Comparison of ENCODE assay signal across 24 cellular contexts in genomic region chr7:69199048-69199447, GRCh38.
DNase-seq lines count a peak whose midpoint lies in the region; ATAC-seq and FAIRE-seq lines count a peak whose summit lies in the region.
"Had no signal": no experiment of that assay in that cellular context is flagged by ENCODE, and none has a peak within 500 bp of the region (broad histone marks: within the 10 kb centered on the region; RNA-seq: fewer than 3 reads in every experiment).

No MANE protein-coding gene starts in this region.

- H3K4me3 Mint-ChIP-seq in activated naive CD4-positive, alpha-beta T cell treated with anti-CD3 and anti-CD28 coated beads, Interleukin-2, amount 50 U/mL, for 24 hours: no peak overlapping the region
- no peak overlapping the region for H3K4me3 Mint-ChIP-seq in activated naive CD4-positive, alpha-beta T cell treated with anti-CD3 and anti-CD28 coated beads for 36 hours
- H3K4me3 Mint-ChIP-seq in activated T-helper 17 cell treated with anti-CD3 and anti-CD28 coated beads, Interleukin-2, amount 50 U/mL, for 72 hours: no peak overlapping the region
- no peak overlapping the region for H3K4me3 Mint-ChIP-seq in stimulated activated effector memory CD8-positive, alpha-beta T cell treated with anti-CD3 and anti-CD28 coated beads, Interleukin-12 subunit alpha, Interleukin-12 subunit beta, amount 100 ng/mL, for 72 hours
- H3K4me3 Mint-ChIP-seq: activated T-cell treated with anti-CD3 and anti-CD28 coated beads, Interleukin-2, amount 50 U/mL, for 4 hours; HFFc6; neural crest cell had no signal

- peaks cover 25% of the 10 kb centered on the region for H3K4me1 Mint-ChIP-seq in activated naive CD4-positive, alpha-beta T cell treated with anti-CD3 and anti-CD28 coated beads, Interleukin-2, amount 50 U/mL, for 24 hours
- peaks cover 14% of the 10 kb centered on the region for H3K4me1 Mint-ChIP-seq in activated naive CD4-positive, alpha-beta T cell treated with anti-CD3 and anti-CD28 coated beads for 36 hours (ENCODE audit: low read depth)
- peaks cover 7% of the 10 kb centered on the region for H3K4me1 Mint-ChIP-seq in activated T-helper 17 cell treated with anti-CD3 and anti-CD28 coated beads, Interleukin-2, amount 50 U/mL, for 72 hours
- H3K4me1 Mint-ChIP-seq in stimulated activated effector memory CD8-positive, alpha-beta T cell treated with anti-CD3 and anti-CD28 coated beads, Interleukin-12 subunit alpha, Interleukin-12 subunit beta, amount 100 ng/mL, for 72 hours: peaks cover 15% of the 10 kb centered on the region
- H3K4me1 Mint-ChIP-seq: neural crest cell had no signal

- no peaks in the 10 kb centered on the region for H3K36me3 Mint-ChIP-seq in activated naive CD4-positive, alpha-beta T cell treated with anti-CD3 and anti-CD28 coated beads, Interleukin-2, amount 50 U/mL, for 24 hours
- peaks cover 9% of the 10 kb centered on the region for H3K36me3 Mint-ChIP-seq in activated naive CD4-positive, alpha-beta T cell treated with anti-CD3 and anti-CD28 coated beads for 36 hours (ENCODE audit: low read depth)
- H3K36me3 Mint-ChIP-seq in activated T-helper 17 cell treated with anti-CD3 and anti-CD28 coated beads, Interleukin-2, amount 50 U/mL, for 72 hours (ENCODE audit: low read depth): no peaks in the 10 kb centered on the region
- no peaks in the 10 kb centered on the region for H3K36me3 Mint-ChIP-seq in stimulated activated effector memory CD8-positive, alpha-beta T cell treated with anti-CD3 and anti-CD28 coated beads, Interleukin-12 subunit alpha, Interleukin-12 subunit beta, amount 100 ng/mL, for 72 hours

- no peak for DNase-seq in activated naive CD4-positive, alpha-beta T cell treated with anti-CD3 and anti-CD28 coated beads for 36 hours
- peak; percentile 3 for DNase-seq in KG1 (lab: John Stamatoyannopoulos, UW)
- DNase-seq in stimulated activated effector memory CD8-positive, alpha-beta T cell treated with anti-CD3 and anti-CD28 coated beads, Interleukin-12 subunit alpha, Interleukin-12 subunit beta, amount 100 ng/mL, for 72 hours (ENCODE audit: low spot score in 2 of 2): no peak
- no peak for DNase-seq in medulla oblongata (ENCODE audit: extremely low spot score)
- DNase-seq in urothelium cell line (ENCODE audit: low spot score): no peak
- DNase-seq: activated CD4-positive, alpha-beta T cell treated with anti-CD3 and anti-CD28 coated beads for 1 hour; activated T-cell treated with anti-CD3 and anti-CD28 coated beads, Interleukin-2, amount 50 U/mL, for 4 hours; anterior cingulate cortex; cerebellar nuclear complex; effector CD8-positive, alpha-beta T cell; GDM1; glutamatergic neuron; HFFc6; NCI-H2081 treated with DMSO at 0.1 percent for 48 hours; NCI-H524 treated with DMSO at 0.1 percent for 48 hours; SJCRH30; stimulated activated CD4-positive, alpha-beta T cell treated with anti-CD3 and anti-CD28 coated beads, Interleukin-15, amount 100 ng/mL, for 24 hours; T-helper 9 cell had no signal

- intact Hi-C loops in activated naive CD4-positive, alpha-beta T cell treated with anti-CD3 and anti-CD28 coated beads for 36 hours (cut with micrococcal nuclease): no loop called here

- ATAC-seq in activated T-helper 17 cell treated with anti-CD3 and anti-CD28 coated beads, Interleukin-2, amount 50 U/mL, for 72 hours (replicated peaks): no peak
- ATAC-seq in stimulated activated effector memory CD8-positive, alpha-beta T cell treated with anti-CD3 and anti-CD28 coated beads, Interleukin-12 subunit alpha, Interleukin-12 subunit beta, amount 100 ng/mL, for 72 hours: no peak
- no peak for ATAC-seq in GM21360 (IDR thresholded peaks at IDR 0.05; ENCODE audit: unreplicated experiment)
- ATAC-seq: activated T-cell treated with anti-CD3 and anti-CD28 coated beads, Interleukin-2, amount 50 U/mL, for 4 hours had no signal

- H3K27me3 Mint-ChIP-seq in activated naive CD4-positive, alpha-beta T cell treated with anti-CD3 and anti-CD28 coated beads, Interleukin-2, amount 50 U/mL, for 24 hours: no peaks in the 10 kb centered on the region
- no peaks in the 10 kb centered on the region for H3K27me3 Mint-ChIP-seq in activated naive CD4-positive, alpha-beta T cell treated with anti-CD3 and anti-CD28 coated beads for 36 hours (ENCODE audit: low read depth)
- H3K27me3 Mint-ChIP-seq in activated T-helper 17 cell treated with anti-CD3 and anti-CD28 coated beads, Interleukin-2, amount 50 U/mL, for 72 hours: no peaks in the 10 kb centered on the region

- H3K9me3 Mint-ChIP-seq in activated naive CD4-positive, alpha-beta T cell treated with anti-CD3 and anti-CD28 coated beads, Interleukin-2, amount 50 U/mL, for 24 hours: peaks cover 22% of the 10 kb centered on the region
- H3K9me3 Mint-ChIP-seq in activated naive CD4-positive, alpha-beta T cell treated with anti-CD3 and anti-CD28 coated beads for 36 hours: peaks cover 19% of the 10 kb centered on the region
- H3K9me3 Mint-ChIP-seq in activated T-helper 17 cell treated with anti-CD3 and anti-CD28 coated beads, Interleukin-2, amount 50 U/mL, for 72 hours: peaks cover 29% of the 10 kb centered on the region
- peaks cover 17% of the 10 kb centered on the region for H3K9me3 Mint-ChIP-seq in stimulated activated effector memory CD8-positive, alpha-beta T cell treated with anti-CD3 and anti-CD28 coated beads, Interleukin-12 subunit alpha, Interleukin-12 subunit beta, amount 100 ng/mL, for 72 hours

- CTCF ChIA-PET in activated naive CD4-positive, alpha-beta T cell treated with anti-CD3 and anti-CD28 coated beads for 36 hours (lab: Charles Lee): no interaction called here

- FAIRE-seq in urothelium cell line (lab: Jason Lieb, UNC): no peak
- FAIRE-seq: GM12892, HTR-8/SVneo had no signal

- peak overlapping the region; percentile 52 for H3K27ac Mint-ChIP-seq in activated naive CD4-positive, alpha-beta T cell treated with anti-CD3 and anti-CD28 coated beads, Interleukin-2, amount 50 U/mL, for 24 hours
- H3K27ac Mint-ChIP-seq in activated naive CD4-positive, alpha-beta T cell treated with anti-CD3 and anti-CD28 coated beads for 36 hours: no peak overlapping the region
- H3K27ac Mint-ChIP-seq in activated T-helper 17 cell treated with anti-CD3 and anti-CD28 coated beads, Interleukin-2, amount 50 U/mL, for 72 hours: peak overlapping the region; percentile 3
- H3K27ac Mint-ChIP-seq in stimulated activated effector memory CD8-positive, alpha-beta T cell treated with anti-CD3 and anti-CD28 coated beads, Interleukin-12 subunit alpha, Interleukin-12 subunit beta, amount 100 ng/mL, for 72 hours: peak overlapping the region; percentile 27
- H3K27ac Mint-ChIP-seq: HFFc6 had no signal
